ENCODE assay signal across 8 cellular contexts in genomic region chr9:76394023-76394895, GRCh38. TPM values are rescaled to one million over a fixed set of nuclear protein-coding genes. Genes with fewer than 3 reads are reported as not detected.
DNase-seq lines count a peak whose midpoint lies in the region; TF ChIP-seq lines count a peak whose summit lies in the region.

TSS of gene RFK (minus strand) at chr9:76394426. CDS start at chr9:76394171, 255 bp downstream.

- H3K4me1 Mint-ChIP-seq in neural crest cell, result peaks cover 18% of the 10 kb centered on the region

- H3K79me2 ChIP-seq in GM23248 (ENCODE audit: insufficient read depth), result peaks cover 21% of the 10 kb centered on the region

- no peaks in the 10 kb centered on the region for H3K36me3 ChIP-seq in GM23248 (ENCODE audit: low read depth)

- H3K9ac ChIP-seq in GM23248, result peak within 1 kb of the TSS; percentile 91

- peak within 1 kb of the TSS; percentile 97 for H3K4me3 Mint-ChIP-seq in neural crest cell

- H3K4me1 ChIP-seq in GM23248 (ENCODE audit: insufficient read depth), result peaks cover 6% of the 10 kb centered on the region

- peak within 1 kb of the TSS; percentile 73 for H3K4me3 ChIP-seq in GM23248
- H3K4me3 ChIP-seq in fibroblast of villous mesenchyme (ENCODE audit: low read depth, low read length), result peak within 1 kb of the TSS; percentile 83

- H3K27me3 Mint-ChIP-seq in neural crest cell (ENCODE audit: low read depth), result peaks cover 2% of the 10 kb centered on the region

- peak; percentile 51 for TF ChIP-seq CTCF in RWPE1 (conservative IDR thresholded peaks at IDR 0.05; ENCODE audit: low read depth)
- TF ChIP-seq CTCF in fibroblast of villous mesenchyme (IDR thresholded peaks at IDR 0.05; ENCODE audit: insufficient read depth, low read depth, low read length), result peak; percentile 32
- TF ChIP-seq CTCF in neural crest cell (conservative IDR thresholded peaks at IDR 0.05), result peak; percentile 51

- H3K4me2 ChIP-seq in GM23248 (ENCODE audit: unreplicated experiment), result peak within 1 kb of the TSS; percentile 94

- CTCF ChIA-PET in RWPE1 (lab: Yijun Ruan, JAX), result interaction anchor here (0.6 to 2.1 kb wide), 9 partner anchors 9 to 620 kb away, joined by 3 to 13 read pairs (median 4); no protein-coding TSS in a partner anchor

- 1% methylated on average over 71 to 72 of the region's 91 CpGs for WGBS in GM23248 (ENCODE audit: low coverage in 1 of 2, low lambda C conversion rate in 2 of 2, missing lambda C conversion rate in 2 of 2), 2 experiments

- H3K27me3 ChIP-seq in GM23248 (replicated peaks; ENCODE audit: insufficient read depth), result no peaks in the 10 kb centered on the region

- POLR2A ChIA-PET in RWPE1 (lab: Yijun Ruan, JAX; ENCODE audit: low non-redundant PET), result interaction anchor here (0.5 to 1.6 kb wide), 4 partner anchors 11 to 483 kb away, joined by 3 to 7 read pairs (median 4); no protein-coding TSS in a partner anchor

- H4K20me1 ChIP-seq in GM23248 (ENCODE audit: insufficient read depth), result no peaks in the 10 kb centered on the region

- peaks cover 8% of the 10 kb centered on the region for H3F3A ChIP-seq in GM23248 (ENCODE audit: insufficient read depth)

- no peaks in the 10 kb centered on the region for H3K9me2 ChIP-seq in GM23248 (ENCODE audit: insufficient read depth)

- no peaks in the 10 kb centered on the region for H3K9me3 Mint-ChIP-seq in neural crest cell

- no peaks in the 10 kb centered on the region for H3K9me3 ChIP-seq in GM23248 (ENCODE audit: low read depth)

- peak within 1 kb of the TSS; percentile 93 for H3K27ac ChIP-seq in GM23248
- H3K27ac ChIP-seq in RWPE1, result peak within 1 kb of the TSS; percentile 89

- peaks cover 7% of the 10 kb centered on the region for H3K36me3 Mint-ChIP-seq in neural crest cell (ENCODE audit: low read depth)

- peak; percentile 97 for DNase-seq in ELF-1 (ENCODE audit: low read depth, low spot score)
- DNase-seq in GM23248, result peak; percentile 97
- peak; percentile 89 to 90 for DNase-seq in Kasumi-1 (lab: John Stamatoyannopoulos, UW)
- peak; percentile 91 for DNase-seq in RWPE1 (ENCODE audit: low spot score)
- peak; percentile 88 for DNase-seq in activated gamma-delta T cell (lab: John Stamatoyannopoulos, UW)
- peak; percentile 95 for DNase-seq in fibroblast of villous mesenchyme (ENCODE audit: low read depth)
- peak; percentile 93 for DNase-seq in neural crest cell (ENCODE audit: low read depth, low spot score)
- peak; percentile 89 for DNase-seq in stromal cell of bone marrow (ENCODE audit: low read depth)

- H2AFZ ChIP-seq in GM23248, result peak within 1 kb of the TSS; percentile 93

- in situ Hi-C loops in GM23248 (cut with MboI), result no loop called here

- peak within 1 kb of the TSS; percentile 96 for H3K27ac Mint-ChIP-seq in neural crest cell (ENCODE audit: unreplicated experiment)

RNA-seq across cellular contexts. Expression of gene RFK, which starts in this region (rescaled TPM):
- 16.6 and 19.1 TPM in 2 replicates for total RNA-seq in GM23248 (2014; rRNA removed; shearing (Covaris generic))
- 18.9 and 20.0 TPM in 2 replicates for polyA plus RNA-seq in GM23248 (2016; fragmentation: Nextera tagmentation; extraction: Ambion mirVana)
- total RNA-seq in fibroblast of villous mesenchyme (20.9 and 35.8 TPM in 2 replicates), neural crest cell (15.5 and 16.3 TPM in 2 replicates)

Comparison
In these comparisons a context has a peak if more than half of its experiments do, and no peak if none do; other contexts are left out.
1. Peak in every context shown above with its lines: DNase-seq, H3K4me3 ChIP-seq and H3K27ac ChIP-seq.